Comparison of ENCODE assay signal across 1 cellular context in genomic region chr5:132467292-132467984, GRCh38.
A peak's percentile ranks its signal among the peaks of the same experiment; 100 is the strongest.
TF ChIP-seq lines count a peak whose summit lies in the region.

No MANE protein-coding gene starts in this region.

TF ChIP-seq in K562, 482 proteins besides CTCF, POLR2A, EP300 and RAD21 (continued from another document and continues in another):
- TF ChIP-seq, protein P1, sequence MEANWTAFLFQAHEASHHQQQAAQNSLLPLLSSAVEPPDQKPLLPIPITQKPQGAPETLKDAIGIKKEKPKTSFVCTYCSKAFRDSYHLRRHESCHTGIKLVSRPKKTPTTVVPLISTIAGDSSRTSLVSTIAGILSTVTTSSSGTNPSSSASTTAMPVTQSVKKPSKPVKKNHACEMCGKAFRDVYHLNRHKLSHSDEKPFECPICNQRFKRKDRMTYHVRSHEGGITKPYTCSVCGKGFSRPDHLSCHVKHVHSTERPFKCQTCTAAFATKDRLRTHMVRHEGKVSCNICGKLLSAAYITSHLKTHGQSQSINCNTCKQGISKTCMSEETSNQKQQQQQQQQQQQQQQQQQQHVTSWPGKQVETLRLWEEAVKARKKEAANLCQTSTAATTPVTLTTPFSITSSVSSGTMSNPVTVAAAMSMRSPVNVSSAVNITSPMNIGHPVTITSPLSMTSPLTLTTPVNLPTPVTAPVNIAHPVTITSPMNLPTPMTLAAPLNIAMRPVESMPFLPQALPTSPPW (CRISPR knock-in tag; IDR thresholded peaks at IDR 0.05), result peak; percentile 34; the same call in 1 of the 2 replicates
- TF ChIP-seq ATF6 (CRISPR knock-in tag; IDR thresholded peaks at IDR 0.05) (no peak), NFXL1 (CRISPR knock-in tag; IDR thresholded peaks at IDR 0.05) (no peak), SIN3A (IDR thresholded peaks at IDR 0.05; ENCODE audit: borderline replicate concordance in 2 of 2, control insufficient read depth in 1 of 2, low read depth in 2 of 2, low read length in 2 of 2) (no peak), ZNF764 (CRISPR knock-in tag; IDR thresholded peaks at IDR 0.05; ENCODE audit: low read depth) (no peak), CTCFL (IDR thresholded peaks at IDR 0.05; ENCODE audit: borderline replicate concordance, insufficient read depth, low read depth, low read length, poor library complexity, severe bottlenecking) (no peak), FOXJ3 (CRISPR knock-in tag; IDR thresholded peaks at IDR 0.05) (no peak), ZBTB34 (CRISPR knock-in tag; IDR thresholded peaks at IDR 0.05) (no peak), MEF2D (tag; conservative IDR thresholded peaks at IDR 0.05; ENCODE audit: low read depth) (no peak), GATAD2A (IDR thresholded peaks at IDR 0.05) (no peak), ZNF143 (CRISPR knock-in tag; IDR thresholded peaks at IDR 0.05) (no peak), KDM5B (IDR thresholded peaks at IDR 0.05; ENCODE audit: insufficient replicate concordance, low read depth, low read length) (no peak), ZNF830 (CRISPR knock-in tag; IDR thresholded peaks at IDR 0.05) (no peak), RBM25 (IDR thresholded peaks at IDR 0.05; ENCODE audit: low read depth, low read length, severe bottlenecking) (peak; percentile 64), CBX3 (IDR thresholded peaks at IDR 0.05; ENCODE audit: borderline replicate concordance in 1 of 2, low read length in 2 of 2) (no peak), ZSCAN29 (IDR thresholded peaks at IDR 0.05) (no peak), WHSC1 (IDR thresholded peaks at IDR 0.05; ENCODE audit: low read length) (no peak), ARHGAP35 (IDR thresholded peaks at IDR 0.05; ENCODE audit: partially characterized antibody) (no peak), LEF1 (IDR thresholded peaks at IDR 0.05) (no peak), ETV6 (IDR thresholded peaks at IDR 0.05; ENCODE audit: borderline replicate concordance in 1 of 2, low read depth in 2 of 2, low read length in 1 of 2) (0 out of 4 replicates have a peak, but pooled peaks of 1 of the 2 experiments have one; percentile 18), ETV6 (CRISPR knock-in tag; IDR thresholded peaks at IDR 0.05; ENCODE audit: borderline replicate concordance) (no peak), ZNF57 (CRISPR knock-in tag; IDR thresholded peaks at IDR 0.05) (no peak), FOXK1 (CRISPR knock-in tag; IDR thresholded peaks at IDR 0.05; ENCODE audit: borderline replicate concordance) (no peak), FOXP1 (CRISPR knock-in tag; IDR thresholded peaks at IDR 0.05) (no peak), BACH1 (tag; IDR thresholded peaks at IDR 0.05) (peak; percentile 59; the same call in 1 of the 2 replicates), ZNF655 (CRISPR knock-in tag; IDR thresholded peaks at IDR 0.05) (no peak), ZNF121 (CRISPR knock-in tag; conservative IDR thresholded peaks at IDR 0.05) (no peak), TEAD4 (IDR thresholded peaks at IDR 0.05; ENCODE audit: low read length) (no peak; the same call in 1 of the 2 replicates), TEAD4 (CRISPR knock-in tag; IDR thresholded peaks at IDR 0.05; ENCODE audit: borderline replicate concordance) (no peak), CBX2 (IDR thresholded peaks at IDR 0.05; ENCODE audit: insufficient read depth, low read length, poor library complexity, severe bottlenecking) (no peak), HDGF (IDR thresholded peaks at IDR 0.05) (no peak), TCF7 (IDR thresholded peaks at IDR 0.05; ENCODE audit: borderline replicate concordance) (no peak), NRF1 (conservative IDR thresholded peaks at IDR 0.05 in 1 of 2, IDR thresholded peaks at IDR 0.05 in 1 of 2) (peak in 1 of 2 experiments; percentile 31; a peak in 1 of 4 replicates), ESRRA (IDR thresholded peaks at IDR 0.05; ENCODE audit: borderline replicate concordance, low read depth) (no peak), ZNF324 (CRISPR knock-in tag; IDR thresholded peaks at IDR 0.05) (no peak), ZBTB17 (CRISPR knock-in tag; IDR thresholded peaks at IDR 0.05) (no peak), CHD2 (IDR thresholded peaks at IDR 0.05; ENCODE audit: low read depth, low read length) (no peak), ZNF75A (CRISPR knock-in tag; IDR thresholded peaks at IDR 0.05) (no peak), FOSL1 (tag; conservative IDR thresholded peaks at IDR 0.05) (no peak), MTA1 (IDR thresholded peaks at IDR 0.05; ENCODE audit: borderline replicate concordance) (0 out of 2 replicates have a peak, but pooled peaks have one; percentile 16), ZNF583 (CRISPR knock-in tag; IDR thresholded peaks at IDR 0.05) (no peak), SP2 (IDR thresholded peaks at IDR 0.05; ENCODE audit: extremely low read depth, low read depth, low read length, poor library complexity, severe bottlenecking) (no peak), CSDE1 (IDR thresholded peaks at IDR 0.05) (no peak), ZNF79 (CRISPR knock-in tag; IDR thresholded peaks at IDR 0.05; ENCODE audit: low read depth) (no peak), ZEB2 (IDR thresholded peaks at IDR 0.05) (no peak)
- TF ChIP-seq, protein P2, sequence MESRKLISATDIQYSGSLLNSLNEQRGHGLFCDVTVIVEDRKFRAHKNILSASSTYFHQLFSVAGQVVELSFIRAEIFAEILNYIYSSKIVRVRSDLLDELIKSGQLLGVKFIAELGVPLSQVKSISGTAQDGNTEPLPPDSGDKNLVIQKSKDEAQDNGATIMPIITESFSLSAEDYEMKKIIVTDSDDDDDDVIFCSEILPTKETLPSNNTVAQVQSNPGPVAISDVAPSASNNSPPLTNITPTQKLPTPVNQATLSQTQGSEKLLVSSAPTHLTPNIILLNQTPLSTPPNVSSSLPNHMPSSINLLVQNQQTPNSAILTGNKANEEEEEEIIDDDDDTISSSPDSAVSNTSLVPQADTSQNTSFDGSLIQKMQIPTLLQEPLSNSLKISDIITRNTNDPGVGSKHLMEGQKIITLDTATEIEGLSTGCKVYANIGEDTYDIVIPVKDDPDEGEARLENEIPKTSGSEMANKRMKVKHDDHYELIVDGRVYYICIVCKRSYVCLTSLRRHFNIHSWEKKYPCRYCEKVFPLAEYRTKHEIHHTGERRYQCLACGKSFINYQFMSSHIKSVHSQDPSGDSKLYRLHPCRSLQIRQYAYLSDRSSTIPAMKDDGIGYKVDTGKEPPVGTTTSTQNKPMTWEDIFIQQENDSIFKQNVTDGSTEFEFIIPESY (CRISPR knock-in tag; IDR thresholded peaks at IDR 0.05), result no peak
- TF ChIP-seq, protein P3, sequence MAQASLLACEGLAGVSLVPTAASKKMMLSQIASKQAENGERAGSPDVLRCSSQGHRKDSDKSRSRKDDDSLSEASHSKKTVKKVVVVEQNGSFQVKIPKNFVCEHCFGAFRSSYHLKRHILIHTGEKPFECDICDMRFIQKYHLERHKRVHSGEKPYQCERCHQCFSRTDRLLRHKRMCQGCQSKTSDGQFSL (CRISPR knock-in tag; IDR thresholded peaks at IDR 0.05), result peak; percentile 75; the same call in 1 of the 2 replicates
- TF ChIP-seq, protein P3 (tag; IDR thresholded peaks at IDR 0.05), result no peak
- TF ChIP-seq, protein P4, sequence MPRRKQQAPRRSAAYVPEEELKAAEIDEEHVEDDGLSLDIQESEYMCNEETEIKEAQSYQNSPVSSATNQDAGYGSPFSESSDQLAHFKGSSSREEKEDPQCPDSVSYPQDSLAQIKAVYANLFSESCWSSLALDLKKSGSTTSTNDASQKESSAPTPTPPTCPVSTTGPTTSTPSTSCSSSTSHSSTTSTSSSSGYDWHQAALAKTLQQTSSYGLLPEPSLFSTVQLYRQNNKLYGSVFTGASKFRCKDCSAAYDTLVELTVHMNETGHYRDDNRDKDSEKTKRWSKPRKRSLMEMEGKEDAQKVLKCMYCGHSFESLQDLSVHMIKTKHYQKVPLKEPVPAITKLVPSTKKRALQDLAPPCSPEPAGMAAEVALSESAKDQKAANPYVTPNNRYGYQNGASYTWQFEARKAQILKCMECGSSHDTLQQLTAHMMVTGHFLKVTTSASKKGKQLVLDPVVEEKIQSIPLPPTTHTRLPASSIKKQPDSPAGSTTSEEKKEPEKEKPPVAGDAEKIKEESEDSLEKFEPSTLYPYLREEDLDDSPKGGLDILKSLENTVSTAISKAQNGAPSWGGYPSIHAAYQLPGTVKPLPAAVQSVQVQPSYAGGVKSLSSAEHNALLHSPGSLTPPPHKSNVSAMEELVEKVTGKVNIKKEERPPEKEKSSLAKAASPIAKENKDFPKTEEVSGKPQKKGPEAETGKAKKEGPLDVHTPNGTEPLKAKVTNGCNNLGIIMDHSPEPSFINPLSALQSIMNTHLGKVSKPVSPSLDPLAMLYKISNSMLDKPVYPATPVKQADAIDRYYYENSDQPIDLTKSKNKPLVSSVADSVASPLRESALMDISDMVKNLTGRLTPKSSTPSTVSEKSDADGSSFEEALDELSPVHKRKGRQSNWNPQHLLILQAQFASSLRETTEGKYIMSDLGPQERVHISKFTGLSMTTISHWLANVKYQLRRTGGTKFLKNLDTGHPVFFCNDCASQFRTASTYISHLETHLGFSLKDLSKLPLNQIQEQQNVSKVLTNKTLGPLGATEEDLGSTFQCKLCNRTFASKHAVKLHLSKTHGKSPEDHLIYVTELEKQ (CRISPR knock-in tag; IDR thresholded peaks at IDR 0.05), result no peak
- TF ChIP-seq, protein P5, sequence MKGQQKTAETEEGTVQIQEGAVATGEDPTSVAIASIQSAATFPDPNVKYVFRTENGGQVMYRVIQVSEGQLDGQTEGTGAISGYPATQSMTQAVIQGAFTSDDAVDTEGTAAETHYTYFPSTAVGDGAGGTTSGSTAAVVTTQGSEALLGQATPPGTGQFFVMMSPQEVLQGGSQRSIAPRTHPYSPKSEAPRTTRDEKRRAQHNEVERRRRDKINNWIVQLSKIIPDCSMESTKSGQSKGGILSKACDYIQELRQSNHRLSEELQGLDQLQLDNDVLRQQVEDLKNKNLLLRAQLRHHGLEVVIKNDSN (CRISPR knock-in tag; IDR thresholded peaks at IDR 0.05), result 0 out of 2 replicates have a peak, but pooled peaks have one; percentile 21
- TF ChIP-seq, protein P6, sequence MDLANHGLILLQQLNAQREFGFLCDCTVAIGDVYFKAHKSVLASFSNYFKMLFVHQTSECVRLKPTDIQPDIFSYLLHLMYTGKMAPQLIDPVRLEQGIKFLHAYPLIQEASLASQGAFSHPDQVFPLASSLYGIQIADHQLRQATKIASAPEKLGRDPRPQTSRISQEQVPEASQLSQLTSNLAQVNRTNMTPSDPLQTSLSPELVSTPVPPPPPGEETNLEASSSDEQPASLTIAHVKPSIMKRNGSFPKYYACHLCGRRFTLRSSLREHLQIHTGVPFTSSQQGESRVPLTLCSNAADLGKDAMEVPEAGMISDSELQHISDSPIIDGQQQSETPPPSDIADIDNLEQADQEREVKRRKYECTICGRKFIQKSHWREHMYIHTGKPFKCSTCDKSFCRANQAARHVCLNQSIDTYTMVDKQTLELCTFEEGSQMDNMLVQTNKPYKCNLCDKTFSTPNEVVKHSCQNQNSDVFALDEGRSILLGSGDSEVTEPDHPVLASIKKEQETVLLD (IDR thresholded peaks at IDR 0.05), result no peak
- TF ChIP-seq, protein P7, sequence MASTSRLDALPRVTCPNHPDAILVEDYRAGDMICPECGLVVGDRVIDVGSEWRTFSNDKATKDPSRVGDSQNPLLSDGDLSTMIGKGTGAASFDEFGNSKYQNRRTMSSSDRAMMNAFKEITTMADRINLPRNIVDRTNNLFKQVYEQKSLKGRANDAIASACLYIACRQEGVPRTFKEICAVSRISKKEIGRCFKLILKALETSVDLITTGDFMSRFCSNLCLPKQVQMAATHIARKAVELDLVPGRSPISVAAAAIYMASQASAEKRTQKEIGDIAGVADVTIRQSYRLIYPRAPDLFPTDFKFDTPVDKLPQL (IDR thresholded peaks at IDR 0.05; ENCODE audit: extremely low read depth, insufficient read length), result no peak
